Comparison of ENCODE assay signal across 1 cellular context in the genomic region with DNA sequence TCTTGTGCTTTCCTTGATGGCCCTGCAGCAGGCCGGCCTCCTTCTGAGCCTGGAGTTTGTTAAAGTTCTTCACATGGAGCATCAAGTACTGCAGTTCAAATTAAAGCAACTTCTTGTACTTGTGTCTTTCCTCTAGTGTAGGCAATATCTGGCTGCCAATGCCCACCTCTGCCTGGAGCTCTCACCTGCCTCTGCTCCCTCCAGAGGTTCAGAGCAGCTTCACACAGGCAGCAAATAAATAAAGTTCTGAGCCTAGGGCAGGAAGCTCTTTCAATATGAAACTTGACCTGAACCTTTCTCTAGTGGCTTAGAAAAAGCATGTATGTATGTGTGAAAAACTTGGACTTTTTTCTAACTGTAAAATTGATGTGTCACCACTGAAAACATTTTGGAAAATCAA.
TF ChIP-seq lines count a peak whose summit lies in the region.

No MANE protein-coding gene starts in this region.

TF ChIP-seq in WTC11, 78 proteins besides CTCF, POLR2A, EP300 and RAD21 (continued from another document):
- TF ChIP-seq, protein P1, sequence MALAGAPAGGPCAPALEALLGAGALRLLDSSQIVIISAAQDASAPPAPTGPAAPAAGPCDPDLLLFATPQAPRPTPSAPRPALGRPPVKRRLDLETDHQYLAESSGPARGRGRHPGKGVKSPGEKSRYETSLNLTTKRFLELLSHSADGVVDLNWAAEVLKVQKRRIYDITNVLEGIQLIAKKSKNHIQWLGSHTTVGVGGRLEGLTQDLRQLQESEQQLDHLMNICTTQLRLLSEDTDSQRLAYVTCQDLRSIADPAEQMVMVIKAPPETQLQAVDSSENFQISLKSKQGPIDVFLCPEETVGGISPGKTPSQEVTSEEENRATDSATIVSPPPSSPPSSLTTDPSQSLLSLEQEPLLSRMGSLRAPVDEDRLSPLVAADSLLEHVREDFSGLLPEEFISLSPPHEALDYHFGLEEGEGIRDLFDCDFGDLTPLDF (CRISPR knock-in tag; IDR thresholded peaks at IDR 0.05): no peak
- TF ChIP-seq CREB1 (CRISPR knock-in tag; IDR thresholded peaks at IDR 0.05) (no peak), CBFB (CRISPR knock-in tag; IDR thresholded peaks at IDR 0.05; ENCODE audit: low read depth) (no peak), SMAD3 (CRISPR knock-in tag; IDR thresholded peaks at IDR 0.05; ENCODE audit: borderline replicate concordance) (no peak), ZNF317 (CRISPR knock-in tag; IDR thresholded peaks at IDR 0.05; ENCODE audit: borderline replicate concordance, low read depth) (no peak)
